In the genomic region with DNA sequence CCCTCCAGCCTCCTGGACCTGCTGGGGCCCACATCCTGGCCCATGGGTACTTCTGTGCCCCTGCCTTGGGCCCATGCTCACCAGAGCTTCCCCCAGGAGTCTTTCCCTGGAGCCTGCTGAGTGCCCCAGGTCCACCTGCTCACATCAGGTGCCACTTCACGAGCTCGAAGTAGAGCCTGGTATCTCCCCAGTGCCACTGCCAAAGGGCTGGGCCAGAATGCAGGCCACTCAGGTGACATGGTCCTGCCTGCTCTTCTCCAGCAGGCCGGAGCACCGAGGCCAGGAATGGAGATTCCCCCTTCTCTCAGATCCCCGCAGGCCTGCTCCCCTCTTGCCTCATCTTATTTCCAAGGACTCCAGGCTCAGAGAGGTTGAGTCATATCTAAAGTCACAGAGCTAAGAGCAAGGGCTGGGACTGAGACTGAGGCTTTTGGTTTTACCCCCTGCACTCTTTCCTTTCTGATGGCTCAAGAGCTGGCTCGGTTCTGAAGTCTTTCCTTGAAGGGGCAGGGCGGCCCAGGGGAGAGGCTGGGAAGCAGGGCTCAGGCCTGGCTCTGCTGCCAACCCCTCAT, we compare ENCODE assay signal across 20 cellular contexts.
DNase-seq lines count a peak whose midpoint lies in the region; ATAC-seq and TF ChIP-seq lines count a peak whose summit lies in the region.
"Had no signal": no experiment of that assay in that cellular context is flagged by ENCODE, and none has a peak within 500 bp of the region (broad histone marks: within the 10 kb centered on the region; RNA-seq: fewer than 3 reads in every experiment).

No MANE protein-coding gene starts in this region.

- H3F3A ChIP-seq in MM.1S (ENCODE audit: insufficient read depth, low read length) = peaks cover 4% of the 10 kb centered on the region; the same call in 1 of the 2 replicates

- peak overlapping the region; percentile 22 to 94 (median 82) for H3K27ac ChIP-seq in heart left ventricle
- peak overlapping the region; percentile 91 for H3K27ac ChIP-seq in subcutaneous abdominal adipose tissue (ENCODE audit: low read depth, low read length)
- no peak overlapping the region for H3K27ac ChIP-seq in MM.1S (ENCODE audit: low read length)
- H3K27ac ChIP-seq: cardiac muscle cell, RWPE1 had no signal

- H3K27me3 ChIP-seq in heart left ventricle (no peaks in the 10 kb centered on the region), subcutaneous abdominal adipose tissue (ENCODE audit: control insufficient read depth in 5 of 5, insufficient read depth in 4 of 5, low read length in 5 of 5) (no peaks in the 10 kb centered on the region), MM.1S (replicated peaks; ENCODE audit: insufficient read depth, low read length) (no peaks in the 10 kb centered on the region)
- H3K27me3 ChIP-seq: cardiac muscle cell, uterus had no signal

- H3K4me1 ChIP-seq in heart left ventricle (peaks cover 7 to 98% (median 87%) of the 10 kb centered on the region in 12 donors), subcutaneous abdominal adipose tissue (ENCODE audit: control insufficient read depth in 5 of 5, insufficient read depth in 5 of 5, low read length in 5 of 5) (peaks cover 8 to 95% (median 60%) of the 10 kb centered on the region in 5 donors), MM.1S (ENCODE audit: low read length) (peaks cover 11% of the 10 kb centered on the region)

- H2AFZ ChIP-seq in MM.1S (ENCODE audit: low read length) = no peak overlapping the region

- peak overlapping the region in 3 of 5 donors; percentile 6 to 47 (median 25) for H3K9ac ChIP-seq in subcutaneous abdominal adipose tissue (ENCODE audit: low read length in 5 of 5)
- H3K9ac ChIP-seq in MM.1S (ENCODE audit: low read length) = no peak overlapping the region

- TF ChIP-seq CTCF in heart left ventricle (IDR thresholded peaks at IDR 0.05) (no peak), MM.1S (IDR thresholded peaks at IDR 0.05; ENCODE audit: low read length) (no peak)

- DNase-seq in heart left ventricle (peak in 1 of 5 donors; percentile 22), Right ventricle myocardium inferior (ENCODE audit: missing footprints) (no peak), left lobe of liver (ENCODE audit: low spot score) (no peak), NCI-H226 (no peak), MM.1S (no peak)
- no peak for DNase-seq in activated CD4-positive, alpha-beta memory T cell treated with anti-CD3 and anti-CD28 coated beads for 36 hours
- no peak for DNase-seq in activated effector memory CD4-positive, alpha-beta T cell treated with Interleukin-2 at 50 U/mL for 16 hours
- DNase-seq: left cardiac atrium; NCI-H1417; NK-92 treated with Interleukin-12 subunit alpha and Interleukin-12 subunit beta, amount 100 ng/mL, for 24 hours; stimulated activated CD4-positive, alpha-beta T cell treated with anti-CD3 and anti-CD28 coated beads, Interleukin-12 subunit alpha, Interleukin-12 subunit beta, amount 100 ng/mL, for 4 hours; stimulated activated naive CD4-positive, alpha-beta T cell; T-cell had no signal

- no peaks in the 10 kb centered on the region for H3K27me3 Mint-ChIP-seq in activated CD4-positive, alpha-beta memory T cell treated with anti-CD3 and anti-CD28 coated beads for 36 hours
- H3K27me3 Mint-ChIP-seq: activated naive CD8-positive, alpha-beta T cell had no signal

- TF ChIP-seq POLR2A in heart left ventricle (IDR thresholded peaks at IDR 0.05) = no peak

- no peak overlapping the region for H3K4me3 ChIP-seq in heart left ventricle
- no peak overlapping the region for H3K4me3 ChIP-seq in subcutaneous abdominal adipose tissue (ENCODE audit: low read depth in 1 of 5, low read length in 5 of 5)
- no peak overlapping the region for H3K4me3 ChIP-seq in MM.1S (ENCODE audit: low read length)
- H3K4me3 ChIP-seq: cardiac muscle cell, prostate gland, uterus had no signal

- H3K4me1 Mint-ChIP-seq in activated CD4-positive, alpha-beta memory T cell treated with anti-CD3 and anti-CD28 coated beads for 36 hours (ENCODE audit: low read depth) = peaks cover 14% of the 10 kb centered on the region

- intact Hi-C loops in heart left ventricle (cut with DNase I) (loop anchor here in 4 of 10 donors (5.0 to 10.0 kb wide), 3 partner anchors 39 to 53 kb away; no protein-coding TSS in a partner anchor), Right ventricle myocardium inferior (cut with DNase I) (loop anchor here (2.0 kb wide), 1 partner anchor 47 kb away; no protein-coding TSS in a partner anchor)
- intact Hi-C loops in activated CD4-positive, alpha-beta memory T cell treated with anti-CD3 and anti-CD28 coated beads for 36 hours (cut with micrococcal nuclease) = no loop called here

- H3K9me3 Mint-ChIP-seq in activated CD4-positive, alpha-beta memory T cell treated with anti-CD3 and anti-CD28 coated beads for 36 hours = no peaks in the 10 kb centered on the region
- H3K9me3 Mint-ChIP-seq: T-cell, WTC11 had no signal

- H3K36me3 ChIP-seq in heart left ventricle (no peaks in the 10 kb centered on the region), subcutaneous abdominal adipose tissue (ENCODE audit: control insufficient read depth in 5 of 5, insufficient read depth in 5 of 5, low read length in 5 of 5) (no peaks in the 10 kb centered on the region), MM.1S (replicated peaks; ENCODE audit: insufficient read depth, low read length) (no peaks in the 10 kb centered on the region)
- H3K36me3 ChIP-seq: cardiac muscle cell, prostate gland, uterus had no signal

- H4K20me1 ChIP-seq in MM.1S (ENCODE audit: insufficient read depth, low read length) = no peaks in the 10 kb centered on the region

- POLR2A ChIA-PET in activated CD4-positive, alpha-beta memory T cell treated with anti-CD3 and anti-CD28 coated beads for 36 hours (lab: Charles Lee) = no interaction called here

- H3K9me3 ChIP-seq in heart left ventricle = no peaks in the 10 kb centered on the region
- no peaks in the 10 kb centered on the region for H3K9me3 ChIP-seq in subcutaneous abdominal adipose tissue (ENCODE audit: control insufficient read depth in 5 of 5, low read length in 5 of 5)
- no peaks in the 10 kb centered on the region for H3K9me3 ChIP-seq in MM.1S (replicated peaks; ENCODE audit: insufficient read depth, low read length)
- H3K9me3 ChIP-seq: prostate gland, uterus had no signal

- 90 to 97% (median 92%) methylated on average over 5 to 7 of the region's 7 CpGs for WGBS in heart left ventricle, 4 donors

- peak overlapping the region; percentile 54 for H3K27ac Mint-ChIP-seq in activated CD4-positive, alpha-beta memory T cell treated with anti-CD3 and anti-CD28 coated beads for 36 hours
- H3K27ac Mint-ChIP-seq: activated naive CD8-positive, alpha-beta T cell; T-cell; WTC11 had no signal

- CTCF ChIA-PET in activated CD4-positive, alpha-beta memory T cell treated with anti-CD3 and anti-CD28 coated beads for 36 hours (lab: Charles Lee) = interaction anchor here (1.0 kb wide), 1 partner anchor 69 kb away, joined by 3 read pairs; no protein-coding TSS in a partner anchor

- ATAC-seq in heart left ventricle (no peak), Right ventricle myocardium inferior (no peak), left lobe of liver (peak; percentile 5)
- ATAC-seq: T-cell, WTC11 had no signal

- H3K36me3 Mint-ChIP-seq in activated CD4-positive, alpha-beta memory T cell treated with anti-CD3 and anti-CD28 coated beads for 36 hours = no peaks in the 10 kb centered on the region
- H3K36me3 Mint-ChIP-seq: T-cell, WTC11 had no signal

- H3K9me2 ChIP-seq in MM.1S (replicated peaks; ENCODE audit: insufficient read depth, low read length) = no peaks in the 10 kb centered on the region

- no peak overlapping the region for H3K4me3 Mint-ChIP-seq in activated CD4-positive, alpha-beta memory T cell treated with anti-CD3 and anti-CD28 coated beads for 36 hours
- H3K4me3 Mint-ChIP-seq: activated naive CD8-positive, alpha-beta T cell; T-cell; WTC11 had no signal

- H3K79me2 ChIP-seq in MM.1S (ENCODE audit: low read length) = no peaks in the 10 kb centered on the region

- H3K4me2 ChIP-seq in MM.1S (ENCODE audit: low read depth, low read length) = no peak overlapping the region
